Comparison of ENCODE assay signal across 7 cellular contexts in the genomic region with DNA sequence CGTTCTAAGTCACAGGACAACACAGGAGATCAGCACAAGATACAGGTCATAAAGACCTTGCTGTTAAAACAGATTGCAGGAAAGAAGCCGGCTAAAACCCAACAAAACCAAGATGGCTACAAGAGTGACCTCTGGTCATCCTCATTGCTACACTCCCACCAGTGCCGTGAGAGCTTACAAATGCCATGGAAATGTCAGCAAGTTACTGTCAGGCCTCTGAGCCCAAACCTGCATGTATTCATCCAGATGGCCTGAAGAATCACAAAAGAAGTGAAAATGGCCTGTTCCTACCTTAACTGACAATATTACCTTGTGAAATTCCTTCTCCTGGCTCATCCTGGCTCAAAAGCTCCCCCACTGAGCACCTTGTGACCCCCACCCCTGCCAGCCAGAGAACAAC.
DNase-seq lines count a peak whose midpoint lies in the region; ATAC-seq, FAIRE-seq and TF ChIP-seq lines count a peak whose summit lies in the region.
"Not testable (repeated sequence)": the region's sequence is repeated elsewhere in the genome, so short reads cannot be mapped to it uniquely, and the experiment has no call there.

No MANE protein-coding gene starts in this region.

- CTCF ChIA-PET in CD8-positive, alpha-beta T cell (lab: Charles Lee), result interaction anchor here (2.1 to 2.2 kb wide), 2 partner anchors 10 to 190 kb away, joined by 8 to 14 read pairs; no protein-coding TSS in a partner anchor
- CTCF ChIA-PET in K562 (lab: Yijun Ruan, JAX; ENCODE audit: low intra/inter-chr PET ratio), result not testable (repeated sequence)

- H3K9me3 ChIP-seq in CD8-positive, alpha-beta T cell (ENCODE audit: low read length); H9 (ENCODE audit: control insufficient read depth, low read depth, low read length); HUES64 (ENCODE audit: insufficient read depth, low read depth, low read length); left ventricle myocardium inferior (replicated peaks); iPS-20b (ENCODE audit: insufficient read depth, low read depth, low read length): not testable (repeated sequence)
- H3K9me3 ChIP-seq in K562 (replicated peaks; ENCODE audit: control insufficient read depth, insufficient read depth, low read depth, low read length), result peaks cover 13% of the 10 kb centered on the region

- not testable (repeated sequence) for H4K8ac ChIP-seq in H9 (replicated peaks; ENCODE audit: insufficient read length, low read depth, low read length)

- peak overlapping the region; percentile 81 for H2BK5ac ChIP-seq in H9 (ENCODE audit: insufficient read length, low read length)

- H2AFZ ChIP-seq in H9 (ENCODE audit: low read length), result not testable (repeated sequence)
- H2AFZ ChIP-seq in K562 (ENCODE audit: low read depth, low read length), result 0 out of 2 replicates have a peak overlapping the region, but pooled peaks have one; percentile 19

- H3K4me3 Mint-ChIP-seq in CD8-positive, alpha-beta T cell; H9; naive B cell: not testable (repeated sequence)

- not testable (repeated sequence) for H4K91ac ChIP-seq in H9 (ENCODE audit: insufficient read length, low read depth, low read length)

- not testable (repeated sequence) for H3K23ac ChIP-seq in H9 (ENCODE audit: insufficient read length, low read depth, low read length)

- H3K27ac Mint-ChIP-seq in CD8-positive, alpha-beta T cell, result peak overlapping the region; percentile 28
- H3K27ac Mint-ChIP-seq in H9 (peak overlapping the region; percentile 11 to 95 (median 54); a peak in 6 of 7 replicates), naive B cell (peak overlapping the region in 4 of 6 donors; percentile 32 to 90 (median 54))

- not testable (repeated sequence) for H3K4me1 ChIP-seq in CD8-positive, alpha-beta T cell (ENCODE audit: insufficient read depth, low read length); H9 (ENCODE audit: insufficient read depth, low read length); K562 (replicated peaks in 1 of 2; ENCODE audit: control insufficient read depth in 2 of 2, insufficient read depth in 2 of 2, low read length in 2 of 2); left ventricle myocardium inferior
- H3K4me1 ChIP-seq in HUES64 (ENCODE audit: insufficient read depth, low read length) (peaks cover 11% of the 10 kb centered on the region; the same call in 1 of the 2 replicates), iPS-20b (ENCODE audit: insufficient read depth, low read length) (peaks cover 12% of the 10 kb centered on the region)

- intact Hi-C loops in CD8-positive, alpha-beta T cell (cut with DNase I, micrococcal nuclease), result loop anchor here in 1 of 2 experiments (10.0 kb wide), 1 partner anchor 60 kb away; no protein-coding TSS in a partner anchor
- intact Hi-C loops in K562 (cut with micrococcal nuclease) (loop anchor here (5.0 kb wide), 1 partner anchor 118 kb away; the partner anchor contains the start of gene ATF7IP2), left ventricle myocardium inferior (cut with micrococcal nuclease) (loop anchor here (5.0 kb wide), 1 partner anchor 248 kb away; no protein-coding TSS in a partner anchor)

- POLR2A ChIA-PET in CD8-positive, alpha-beta T cell (lab: Charles Lee); K562 (lab: Yijun Ruan, JAX): not testable (repeated sequence)

- peak overlapping the region; percentile 90 for H2BK20ac ChIP-seq in H9 (ENCODE audit: low read depth, low read length, poor library complexity, severe bottlenecking)

- not testable (repeated sequence) for H2BK15ac ChIP-seq in H9 (ENCODE audit: low read depth, low read length)

- TF ChIP-seq POLR2A in K562 (conservative IDR thresholded peaks at IDR 0.05), result not testable (repeated sequence)

- H2BK12ac ChIP-seq in H9 (ENCODE audit: insufficient read length, low read depth, low read length), result peak overlapping the region; percentile 80

- H3K14ac ChIP-seq in H9 (ENCODE audit: insufficient read depth, low read length), result peak overlapping the region; percentile 47; the same call in 1 of the 2 replicates

- H3K27me3 Mint-ChIP-seq in CD8-positive, alpha-beta T cell (ENCODE audit: low read depth); H9 (ENCODE audit: low read depth); naive B cell: not testable (repeated sequence)

- H3K9me1 ChIP-seq in K562 (ENCODE audit: control insufficient read depth, insufficient read depth, low read length), result not testable (repeated sequence)

- H3T11ph ChIP-seq in H9 (ENCODE audit: low read length), result peak overlapping the region; percentile 45

- not testable (repeated sequence) for H3K4ac ChIP-seq in H9 (ENCODE audit: low read depth, low read length)

- TF ChIP-seq RAD21 in K562 (CRISPR knock-in tag; conservative IDR thresholded peaks at IDR 0.05 in 1 of 2, IDR thresholded peaks at IDR 0.05 in 1 of 2), result not testable (repeated sequence)

- not testable (repeated sequence) for FAIRE-seq in K562 (lab: Jason Lieb, UNC)

- not testable (repeated sequence) for TF ChIP-seq CTCF in CD8-positive, alpha-beta T cell (IDR thresholded peaks at IDR 0.05); H9 (conservative IDR thresholded peaks at IDR 0.05); K562 (IDR thresholded peaks at IDR 0.05 in 2 of 3, conservative IDR thresholded peaks at IDR 0.05 in 1 of 3; ENCODE audit: insufficient read depth in 2 of 3, low read depth in 1 of 3, low read length in 3 of 3); left ventricle myocardium inferior (IDR thresholded peaks at IDR 0.05; ENCODE audit: borderline replicate concordance)

- not testable (repeated sequence) for H3K79me2 ChIP-seq in H9 (ENCODE audit: insufficient read depth, low read length); K562 (ENCODE audit: control insufficient read depth, insufficient read depth, low read length)

- in situ Hi-C loops in K562 (cut with MboI), result loop anchor here (5.0 kb wide), 2 partner anchors 193 to 248 kb away; no protein-coding TSS in a partner anchor

- not testable (repeated sequence) for H3K27me3 ChIP-seq in CD8-positive, alpha-beta T cell (ENCODE audit: insufficient read depth, low read length); H9 (ENCODE audit: insufficient read depth, low read length); HUES64 (ENCODE audit: insufficient read depth, low read length); K562 (ENCODE audit: control insufficient read depth in 2 of 2, insufficient read depth in 2 of 2, low read length in 2 of 2); left ventricle myocardium inferior (ENCODE audit: low read depth); iPS-20b (ENCODE audit: insufficient read depth, low read length)

- H2AK5ac ChIP-seq in H9 (ENCODE audit: insufficient read length, low read length), result not testable (repeated sequence)

- H2BK120ac ChIP-seq in H9 (ENCODE audit: low read depth, low read length, poor library complexity, severe bottlenecking), result not testable (repeated sequence)

- peak overlapping the region; percentile 76 for H3K18ac ChIP-seq in H9 (ENCODE audit: insufficient read length, low read depth, low read length)

- DNase-seq in CD8-positive, alpha-beta T cell; K562 (ENCODE audit: extremely low read depth in 1 of 4, low spot score in 3 of 4); left ventricle myocardium inferior; naive B cell: not testable (repeated sequence)
- peak; percentile 71 for DNase-seq in H9

- not testable (repeated sequence) for H4K5ac ChIP-seq in H9 (ENCODE audit: insufficient read length, low read depth, low read length)

- not testable (repeated sequence) for H3K4me3 ChIP-seq in CD8-positive, alpha-beta T cell (ENCODE audit: low read depth, low read length); HUES64 (ENCODE audit: low read length); K562; left ventricle myocardium inferior; iPS-20b (ENCODE audit: low read length)

- H3K56ac ChIP-seq in H9 (ENCODE audit: insufficient read length, low read depth, low read length), result peak overlapping the region; percentile 78

- not testable (repeated sequence) for H3K36me3 ChIP-seq in CD8-positive, alpha-beta T cell (ENCODE audit: insufficient read depth, low read length); HUES64 (ENCODE audit: insufficient read depth, low read length); K562 (ENCODE audit: control insufficient read depth, insufficient read depth, low read length); iPS-20b (ENCODE audit: insufficient read depth, low read depth, low read length)
- H3K36me3 ChIP-seq in left ventricle myocardium inferior, result peaks cover 25% of the 10 kb centered on the region

- not testable (repeated sequence) for H3K36me3 Mint-ChIP-seq in CD8-positive, alpha-beta T cell; naive B cell
- peaks cover 6 to 19% (median 12%) of the 10 kb centered on the region in 3 experiments for H3K36me3 Mint-ChIP-seq in H9 (ENCODE audit: insufficient read depth in 1 of 3, low read depth in 3 of 3)

- H3K4me1 Mint-ChIP-seq in CD8-positive, alpha-beta T cell (ENCODE audit: low read depth), result not testable (repeated sequence)
- H3K4me1 Mint-ChIP-seq in H9 (peaks cover 32 to 40% of the 10 kb centered on the region in 2 experiments), naive B cell (peaks cover 21 to 36% (median 33%) of the 10 kb centered on the region in 3 donors)

- H3K27ac ChIP-seq in CD8-positive, alpha-beta T cell (ENCODE audit: low read depth, low read length); K562 (ENCODE audit: extremely low read depth, low read depth, low read length): not testable (repeated sequence)
- H3K27ac ChIP-seq in H9 (ENCODE audit: insufficient read length, low read depth, low read length) (peak overlapping the region; percentile 97), HUES64 (ENCODE audit: low read depth, low read length) (peak overlapping the region; percentile 79; the same call in 1 of the 2 replicates), left ventricle myocardium inferior (replicated peaks) (peak overlapping the region; percentile 54), iPS-20b (ENCODE audit: low read length) (peak overlapping the region; percentile 71)

- H3K23me2 ChIP-seq in H9 (ENCODE audit: insufficient read length, low read depth, low read length, poor library complexity, severe bottlenecking), result not testable (repeated sequence)

- H3K4me2 ChIP-seq in H9 (ENCODE audit: insufficient read depth, insufficient read length, low read length); K562 (ENCODE audit: insufficient read depth, low read length): not testable (repeated sequence)

- BruUV-seq in K562 (replicated peaks; lab: Mats Ljungman, UMichigan), result not testable (repeated sequence)

- WGBS in H9 (ENCODE audit: extremely low coverage, insufficient read length, low lambda C conversion rate), result no CpG with 5 or more reads among the region's 3 CpGs
- 69% methylated on average over 3 of the region's 3 CpGs for WGBS in HUES64
- WGBS in K562 (ENCODE audit: insufficient coverage, low coverage, missing lambda C conversion rate), result 72% methylated on average over 3 of the region's 3 CpGs

- not testable (repeated sequence) for TF ChIP-seq EP300 in K562 (IDR thresholded peaks at IDR 0.05; ENCODE audit: low read length)

- H3K79me1 ChIP-seq in H9 (ENCODE audit: insufficient read depth, low read depth, low read length, poor library complexity, severe bottlenecking), result not testable (repeated sequence)

- ATAC-seq in CD8-positive, alpha-beta T cell; K562; naive B cell (ENCODE audit: low read depth in 2 of 2): not testable (repeated sequence)

- H3K9ac ChIP-seq in H9 (ENCODE audit: extremely low read depth, insufficient read length, low read length); HUES64 (ENCODE audit: low read depth, low read length); K562 (ENCODE audit: insufficient read depth in 1 of 2, low read depth in 2 of 2, low read length in 2 of 2); iPS-20b (ENCODE audit: low read depth, low read length): not testable (repeated sequence)

- H3K9me3 Mint-ChIP-seq in CD8-positive, alpha-beta T cell; naive B cell: not testable (repeated sequence)
- peaks cover 18 to 23% of the 10 kb centered on the region in 2 experiments for H3K9me3 Mint-ChIP-seq in H9

- H4K20me1 ChIP-seq in H9 (ENCODE audit: control insufficient read depth, insufficient read depth, insufficient read length); K562 (replicated peaks; ENCODE audit: control insufficient read depth, insufficient read depth, low read length): not testable (repeated sequence)
